ENCODE assay signal across 2 cellular contexts in genomic region chr1:162065016-162065415, GRCh38.
TF ChIP-seq lines count a peak whose summit lies in the region.

No MANE protein-coding gene starts in this region.

TF ChIP-seq in GM23338, 12 proteins besides CTCF, POLR2A, EP300 and RAD21:
- TF ChIP-seq EZH2phosphoT487 (IDR thresholded peaks at IDR 0.05; ENCODE audit: unreplicated experiment) = no peak
- no peak for TF ChIP-seq REST (IDR thresholded peaks at IDR 0.05; ENCODE audit: unreplicated experiment)
- TF ChIP-seq, protein P1, sequence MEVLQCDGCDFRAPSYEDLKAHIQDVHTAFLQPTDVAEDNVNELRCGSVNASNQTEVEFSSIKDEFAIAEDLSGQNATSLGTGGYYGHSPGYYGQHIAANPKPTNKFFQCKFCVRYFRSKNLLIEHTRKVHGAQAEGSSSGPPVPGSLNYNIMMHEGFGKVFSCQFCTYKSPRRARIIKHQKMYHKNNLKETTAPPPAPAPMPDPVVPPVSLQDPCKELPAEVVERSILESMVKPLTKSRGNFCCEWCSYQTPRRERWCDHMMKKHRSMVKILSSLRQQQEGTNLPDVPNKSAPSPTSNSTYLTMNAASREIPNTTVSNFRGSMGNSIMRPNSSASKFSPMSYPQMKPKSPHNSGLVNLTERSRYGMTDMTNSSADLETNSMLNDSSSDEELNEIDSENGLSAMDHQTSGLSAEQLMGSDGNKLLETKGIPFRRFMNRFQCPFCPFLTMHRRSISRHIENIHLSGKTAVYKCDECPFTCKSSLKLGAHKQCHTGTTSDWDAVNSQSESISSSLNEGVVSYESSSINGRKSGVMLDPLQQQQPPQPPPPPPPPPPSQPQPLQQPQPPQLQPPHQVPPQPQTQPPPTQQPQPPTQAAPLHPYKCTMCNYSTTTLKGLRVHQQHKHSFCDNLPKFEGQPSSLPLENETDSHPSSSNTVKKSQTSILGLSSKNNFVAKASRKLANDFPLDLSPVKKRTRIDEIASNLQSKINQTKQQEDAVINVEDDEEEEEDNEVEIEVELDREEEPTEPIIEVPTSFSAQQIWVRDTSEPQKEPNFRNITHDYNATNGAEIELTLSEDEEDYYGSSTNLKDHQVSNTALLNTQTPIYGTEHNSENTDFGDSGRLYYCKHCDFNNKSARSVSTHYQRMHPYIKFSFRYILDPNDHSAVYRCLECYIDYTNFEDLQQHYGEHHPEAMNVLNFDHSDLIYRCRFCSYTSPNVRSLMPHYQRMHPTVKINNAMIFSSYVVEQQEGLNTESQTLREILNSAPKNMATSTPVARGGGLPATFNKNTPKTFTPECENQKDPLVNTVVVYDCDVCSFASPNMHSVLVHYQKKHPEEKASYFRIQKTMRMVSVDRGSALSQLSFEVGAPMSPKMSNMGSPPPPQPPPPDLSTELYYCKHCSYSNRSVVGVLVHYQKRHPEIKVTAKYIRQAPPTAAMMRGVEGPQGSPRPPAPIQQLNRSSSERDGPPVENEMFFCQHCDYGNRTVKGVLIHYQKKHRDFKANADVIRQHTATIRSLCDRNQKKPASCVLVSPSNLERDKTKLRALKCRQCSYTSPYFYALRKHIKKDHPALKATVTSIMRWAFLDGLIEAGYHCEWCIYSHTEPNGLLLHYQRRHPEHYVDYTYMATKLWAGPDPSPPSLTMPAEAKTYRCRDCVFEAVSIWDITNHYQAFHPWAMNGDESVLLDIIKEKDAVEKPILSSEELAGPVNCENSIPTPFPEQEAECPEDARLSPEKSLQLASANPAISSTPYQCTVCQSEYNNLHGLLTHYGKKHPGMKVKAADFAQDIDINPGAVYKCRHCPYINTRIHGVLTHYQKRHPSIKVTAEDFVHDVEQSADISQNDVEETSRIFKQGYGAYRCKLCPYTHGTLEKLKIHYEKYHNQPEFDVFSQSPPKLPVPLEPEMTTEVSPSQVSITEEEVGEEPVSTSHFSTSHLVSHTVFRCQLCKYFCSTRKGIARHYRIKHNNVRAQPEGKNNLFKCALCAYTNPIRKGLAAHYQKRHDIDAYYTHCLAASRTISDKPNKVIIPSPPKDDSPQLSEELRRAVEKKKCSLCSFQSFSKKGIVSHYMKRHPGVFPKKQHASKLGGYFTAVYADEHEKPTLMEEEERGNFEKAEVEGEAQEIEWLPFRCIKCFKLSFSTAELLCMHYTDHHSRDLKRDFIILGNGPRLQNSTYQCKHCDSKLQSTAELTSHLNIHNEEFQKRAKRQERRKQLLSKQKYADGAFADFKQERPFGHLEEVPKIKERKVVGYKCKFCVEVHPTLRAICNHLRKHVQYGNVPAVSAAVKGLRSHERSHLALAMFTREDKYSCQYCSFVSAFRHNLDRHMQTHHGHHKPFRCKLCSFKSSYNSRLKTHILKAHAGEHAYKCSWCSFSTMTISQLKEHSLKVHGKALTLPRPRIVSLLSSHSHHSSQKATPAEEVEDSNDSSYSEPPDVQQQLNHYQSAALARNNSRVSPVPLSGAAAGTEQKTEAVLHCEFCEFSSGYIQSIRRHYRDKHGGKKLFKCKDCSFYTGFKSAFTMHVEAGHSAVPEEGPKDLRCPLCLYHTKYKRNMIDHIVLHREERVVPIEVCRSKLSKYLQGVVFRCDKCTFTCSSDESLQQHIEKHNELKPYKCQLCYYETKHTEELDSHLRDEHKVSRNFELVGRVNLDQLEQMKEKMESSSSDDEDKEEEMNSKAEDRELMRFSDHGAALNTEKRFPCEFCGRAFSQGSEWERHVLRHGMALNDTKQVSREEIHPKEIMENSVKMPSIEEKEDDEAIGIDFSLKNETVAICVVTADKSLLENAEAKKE (CRISPR knock-in tag; IDR thresholded peaks at IDR 0.05) = no peak
- no peak for TF ChIP-seq POLR2AphosphoS5 (IDR thresholded peaks at IDR 0.05; ENCODE audit: low read depth)
- TF ChIP-seq JUNB (IDR thresholded peaks at IDR 0.05; ENCODE audit: unreplicated experiment) = no peak
- TF ChIP-seq STAT1 (IDR thresholded peaks at IDR 0.05; ENCODE audit: unreplicated experiment) = no peak
- no peak for TF ChIP-seq EZH2 (IDR thresholded peaks at IDR 0.05; ENCODE audit: low read depth, unreplicated experiment)
- no peak for TF ChIP-seq NANOG (IDR thresholded peaks at IDR 0.05; ENCODE audit: borderline replicate concordance)
- no peak for TF ChIP-seq CREB1 (CRISPR knock-in tag; IDR thresholded peaks at IDR 0.05; ENCODE audit: low read depth)
- TF ChIP-seq ZNF114 (CRISPR knock-in tag; IDR thresholded peaks at IDR 0.05) = no peak
- TF ChIP-seq, protein P2, sequence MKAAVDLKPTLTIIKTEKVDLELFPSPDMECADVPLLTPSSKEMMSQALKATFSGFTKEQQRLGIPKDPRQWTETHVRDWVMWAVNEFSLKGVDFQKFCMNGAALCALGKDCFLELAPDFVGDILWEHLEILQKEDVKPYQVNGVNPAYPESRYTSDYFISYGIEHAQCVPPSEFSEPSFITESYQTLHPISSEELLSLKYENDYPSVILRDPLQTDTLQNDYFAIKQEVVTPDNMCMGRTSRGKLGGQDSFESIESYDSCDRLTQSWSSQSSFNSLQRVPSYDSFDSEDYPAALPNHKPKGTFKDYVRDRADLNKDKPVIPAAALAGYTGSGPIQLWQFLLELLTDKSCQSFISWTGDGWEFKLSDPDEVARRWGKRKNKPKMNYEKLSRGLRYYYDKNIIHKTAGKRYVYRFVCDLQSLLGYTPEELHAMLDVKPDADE (IDR thresholded peaks at IDR 0.05) = no peak
- no peak for TF ChIP-seq ZNF331 (CRISPR knock-in tag; IDR thresholded peaks at IDR 0.05; ENCODE audit: low read depth)

TF ChIP-seq in H1, 55 proteins besides CTCF, POLR2A, EP300 and RAD21:
- TF ChIP-seq SP2 (IDR thresholded peaks at IDR 0.05; ENCODE audit: low read length) (no peak), KDM5A (IDR thresholded peaks at IDR 0.05; ENCODE audit: low read length) (no peak), HDAC6 (IDR thresholded peaks at IDR 0.05; ENCODE audit: low read depth, low read length) (no peak), CREB1 (IDR thresholded peaks at IDR 0.05) (no peak), E2F6 (IDR thresholded peaks at IDR 0.05) (no peak), TAF1 (IDR thresholded peaks at IDR 0.05; ENCODE audit: low read depth, low read length) (no peak), SRF (IDR thresholded peaks at IDR 0.05; ENCODE audit: low read depth, low read length) (no peak), SIRT6 (IDR thresholded peaks at IDR 0.05; ENCODE audit: low read length) (no peak), CTBP2 (IDR thresholded peaks at IDR 0.05; ENCODE audit: borderline replicate concordance, insufficient read depth, insufficient read length, low read length) (no peak), JUND (IDR thresholded peaks at IDR 0.05; ENCODE audit: low read length) (no peak), SAP30 (IDR thresholded peaks at IDR 0.05; ENCODE audit: insufficient read depth, insufficient replicate concordance, low read length) (no peak), HDAC2 (IDR thresholded peaks at IDR 0.05; ENCODE audit: borderline replicate concordance in 1 of 2, low read depth in 2 of 2, low read length in 2 of 2) (no peak)
- TF ChIP-seq, protein P3, sequence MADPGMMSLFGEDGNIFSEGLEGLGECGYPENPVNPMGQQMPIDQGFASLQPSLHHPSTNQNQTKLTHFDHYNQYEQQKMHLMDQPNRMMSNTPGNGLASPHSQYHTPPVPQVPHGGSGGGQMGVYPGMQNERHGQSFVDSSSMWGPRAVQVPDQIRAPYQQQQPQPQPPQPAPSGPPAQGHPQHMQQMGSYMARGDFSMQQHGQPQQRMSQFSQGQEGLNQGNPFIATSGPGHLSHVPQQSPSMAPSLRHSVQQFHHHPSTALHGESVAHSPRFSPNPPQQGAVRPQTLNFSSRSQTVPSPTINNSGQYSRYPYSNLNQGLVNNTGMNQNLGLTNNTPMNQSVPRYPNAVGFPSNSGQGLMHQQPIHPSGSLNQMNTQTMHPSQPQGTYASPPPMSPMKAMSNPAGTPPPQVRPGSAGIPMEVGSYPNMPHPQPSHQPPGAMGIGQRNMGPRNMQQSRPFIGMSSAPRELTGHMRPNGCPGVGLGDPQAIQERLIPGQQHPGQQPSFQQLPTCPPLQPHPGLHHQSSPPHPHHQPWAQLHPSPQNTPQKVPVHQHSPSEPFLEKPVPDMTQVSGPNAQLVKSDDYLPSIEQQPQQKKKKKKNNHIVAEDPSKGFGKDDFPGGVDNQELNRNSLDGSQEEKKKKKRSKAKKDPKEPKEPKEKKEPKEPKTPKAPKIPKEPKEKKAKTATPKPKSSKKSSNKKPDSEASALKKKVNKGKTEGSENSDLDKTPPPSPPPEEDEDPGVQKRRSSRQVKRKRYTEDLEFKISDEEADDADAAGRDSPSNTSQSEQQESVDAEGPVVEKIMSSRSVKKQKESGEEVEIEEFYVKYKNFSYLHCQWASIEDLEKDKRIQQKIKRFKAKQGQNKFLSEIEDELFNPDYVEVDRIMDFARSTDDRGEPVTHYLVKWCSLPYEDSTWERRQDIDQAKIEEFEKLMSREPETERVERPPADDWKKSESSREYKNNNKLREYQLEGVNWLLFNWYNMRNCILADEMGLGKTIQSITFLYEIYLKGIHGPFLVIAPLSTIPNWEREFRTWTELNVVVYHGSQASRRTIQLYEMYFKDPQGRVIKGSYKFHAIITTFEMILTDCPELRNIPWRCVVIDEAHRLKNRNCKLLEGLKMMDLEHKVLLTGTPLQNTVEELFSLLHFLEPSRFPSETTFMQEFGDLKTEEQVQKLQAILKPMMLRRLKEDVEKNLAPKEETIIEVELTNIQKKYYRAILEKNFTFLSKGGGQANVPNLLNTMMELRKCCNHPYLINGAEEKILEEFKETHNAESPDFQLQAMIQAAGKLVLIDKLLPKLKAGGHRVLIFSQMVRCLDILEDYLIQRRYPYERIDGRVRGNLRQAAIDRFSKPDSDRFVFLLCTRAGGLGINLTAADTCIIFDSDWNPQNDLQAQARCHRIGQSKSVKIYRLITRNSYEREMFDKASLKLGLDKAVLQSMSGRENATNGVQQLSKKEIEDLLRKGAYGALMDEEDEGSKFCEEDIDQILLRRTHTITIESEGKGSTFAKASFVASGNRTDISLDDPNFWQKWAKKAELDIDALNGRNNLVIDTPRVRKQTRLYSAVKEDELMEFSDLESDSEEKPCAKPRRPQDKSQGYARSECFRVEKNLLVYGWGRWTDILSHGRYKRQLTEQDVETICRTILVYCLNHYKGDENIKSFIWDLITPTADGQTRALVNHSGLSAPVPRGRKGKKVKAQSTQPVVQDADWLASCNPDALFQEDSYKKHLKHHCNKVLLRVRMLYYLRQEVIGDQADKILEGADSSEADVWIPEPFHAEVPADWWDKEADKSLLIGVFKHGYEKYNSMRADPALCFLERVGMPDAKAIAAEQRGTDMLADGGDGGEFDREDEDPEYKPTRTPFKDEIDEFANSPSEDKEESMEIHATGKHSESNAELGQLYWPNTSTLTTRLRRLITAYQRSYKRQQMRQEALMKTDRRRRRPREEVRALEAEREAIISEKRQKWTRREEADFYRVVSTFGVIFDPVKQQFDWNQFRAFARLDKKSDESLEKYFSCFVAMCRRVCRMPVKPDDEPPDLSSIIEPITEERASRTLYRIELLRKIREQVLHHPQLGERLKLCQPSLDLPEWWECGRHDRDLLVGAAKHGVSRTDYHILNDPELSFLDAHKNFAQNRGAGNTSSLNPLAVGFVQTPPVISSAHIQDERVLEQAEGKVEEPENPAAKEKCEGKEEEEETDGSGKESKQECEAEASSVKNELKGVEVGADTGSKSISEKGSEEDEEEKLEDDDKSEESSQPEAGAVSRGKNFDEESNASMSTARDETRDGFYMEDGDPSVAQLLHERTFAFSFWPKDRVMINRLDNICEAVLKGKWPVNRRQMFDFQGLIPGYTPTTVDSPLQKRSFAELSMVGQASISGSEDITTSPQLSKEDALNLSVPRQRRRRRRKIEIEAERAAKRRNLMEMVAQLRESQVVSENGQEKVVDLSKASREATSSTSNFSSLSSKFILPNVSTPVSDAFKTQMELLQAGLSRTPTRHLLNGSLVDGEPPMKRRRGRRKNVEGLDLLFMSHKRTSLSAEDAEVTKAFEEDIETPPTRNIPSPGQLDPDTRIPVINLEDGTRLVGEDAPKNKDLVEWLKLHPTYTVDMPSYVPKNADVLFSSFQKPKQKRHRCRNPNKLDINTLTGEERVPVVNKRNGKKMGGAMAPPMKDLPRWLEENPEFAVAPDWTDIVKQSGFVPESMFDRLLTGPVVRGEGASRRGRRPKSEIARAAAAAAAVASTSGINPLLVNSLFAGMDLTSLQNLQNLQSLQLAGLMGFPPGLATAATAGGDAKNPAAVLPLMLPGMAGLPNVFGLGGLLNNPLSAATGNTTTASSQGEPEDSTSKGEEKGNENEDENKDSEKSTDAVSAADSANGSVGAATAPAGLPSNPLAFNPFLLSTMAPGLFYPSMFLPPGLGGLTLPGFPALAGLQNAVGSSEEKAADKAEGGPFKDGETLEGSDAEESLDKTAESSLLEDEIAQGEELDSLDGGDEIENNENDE (IDR thresholded peaks at IDR 0.05; ENCODE audit: insufficient replicate concordance, low read length) = no peak
